In genomic region chr3:40329081-40329480, GRCh38 we compare ENCODE assay signal across 29 cellular contexts. TPM values are rescaled to one million over a fixed set of nuclear protein-coding genes. Genes with fewer than 3 reads are reported as not detected.
DNase-seq lines count a peak whose midpoint lies in the region; ATAC-seq, FAIRE-seq and TF ChIP-seq lines count a peak whose summit lies in the region.
"Had no signal": no experiment of that assay in that cellular context is flagged by ENCODE, and none has a peak within 500 bp of the region (broad histone marks: within the 10 kb centered on the region; RNA-seq: fewer than 3 reads in every experiment).

No MANE protein-coding gene starts in this region.

- H3K4me3 ChIP-seq in kidney (ENCODE audit: low read length in 2 of 2) (no peak overlapping the region), smooth muscle cell (no peak overlapping the region)
- H3K4me3 ChIP-seq: SJCRH30 had no signal

- POLR2A ChIA-PET in WTC11 (lab: Charles Lee), result interaction anchor here (0.8 to 1.6 kb wide), 2 partner anchors 124 to 129 kb away, joined by 3 to 6 read pairs; no protein-coding TSS in a partner anchor

- WGBS in smooth muscle cell (ENCODE audit: low lambda C conversion rate), result 41% methylated on average over 5 of the region's 5 CpGs

- H3K27ac Mint-ChIP-seq in WTC11, result 0 out of 2 replicates have a peak overlapping the region, but pooled peaks have one; percentile 35
- peak overlapping the region; percentile 96 to 97 (median 97) for H3K27ac Mint-ChIP-seq in nephron
- H3K27ac Mint-ChIP-seq: CD14-positive monocyte; CD8-positive, alpha-beta memory T cell had no signal

- H3K36me3 Mint-ChIP-seq in WTC11 (no peaks in the 10 kb centered on the region), nephron (ENCODE audit: low read depth) (no peaks in the 10 kb centered on the region)
- H3K36me3 Mint-ChIP-seq: CD14-positive monocyte; CD8-positive, alpha-beta memory T cell had no signal

- peak overlapping the region; percentile 0 for H2AFZ ChIP-seq in smooth muscle cell (ENCODE audit: low read depth)

- no peak for FAIRE-seq in kidney (lab: Jason Lieb, UNC)
- FAIRE-seq: GM12892, GM19239 had no signal

- no peak overlapping the region for H3K9ac ChIP-seq in kidney (ENCODE audit: low read length in 2 of 2)
- no peak overlapping the region for H3K9ac ChIP-seq in smooth muscle cell (ENCODE audit: low read depth)

- H3K4me3 Mint-ChIP-seq in WTC11 (no peak overlapping the region), nephron (no peak overlapping the region)
- H3K4me3 Mint-ChIP-seq: CD14-positive monocyte had no signal

- no peak overlapping the region for H3K4me2 ChIP-seq in smooth muscle cell

- H3K79me2 ChIP-seq in smooth muscle cell (ENCODE audit: low read depth), result no peaks in the 10 kb centered on the region

- H3K27me3 ChIP-seq in smooth muscle cell (ENCODE audit: low read depth), result no peaks in the 10 kb centered on the region
- H3K27me3 ChIP-seq: BE2C, SJCRH30 had no signal

- H3K4me1 Mint-ChIP-seq in WTC11 (peaks cover 50% of the 10 kb centered on the region), nephron (peaks cover 10% of the 10 kb centered on the region)
- H3K4me1 Mint-ChIP-seq: CD14-positive monocyte had no signal

- peaks cover 5% of the 10 kb centered on the region; the same call in 1 of the 2 replicates for H3K9me3 Mint-ChIP-seq in WTC11
- no peaks in the 10 kb centered on the region for H3K9me3 Mint-ChIP-seq in nephron
- H3K9me3 Mint-ChIP-seq: CD14-positive monocyte; CD8-positive, alpha-beta memory T cell had no signal

- H3K9me3 ChIP-seq in kidney (ENCODE audit: control insufficient read depth in 1 of 2, low read length in 2 of 2) (no peaks in the 10 kb centered on the region), smooth muscle cell (replicated peaks; ENCODE audit: low read depth) (no peaks in the 10 kb centered on the region)
- H3K9me3 ChIP-seq: BE2C, SJCRH30 had no signal

- H3K27me3 Mint-ChIP-seq in WTC11 (ENCODE audit: low read depth) (no peaks in the 10 kb centered on the region), nephron (ENCODE audit: low read depth) (peaks cover under 1% of the 10 kb centered on the region)
- H3K27me3 Mint-ChIP-seq: CD8-positive, alpha-beta memory T cell had no signal

- H3K36me3 ChIP-seq in kidney (ENCODE audit: control insufficient read depth in 1 of 2, insufficient read depth in 2 of 2, low read length in 2 of 2) (no peaks in the 10 kb centered on the region), smooth muscle cell (ENCODE audit: low read depth) (no peaks in the 10 kb centered on the region)
- H3K36me3 ChIP-seq: BE2C, SJCRH30 had no signal

- H3K27ac ChIP-seq in kidney (ENCODE audit: low read depth in 2 of 2, low read length in 2 of 2), result no peak overlapping the region
- no peak overlapping the region for H3K27ac ChIP-seq in smooth muscle cell (ENCODE audit: low read depth)
- H3K27ac ChIP-seq: SJCRH30 had no signal

- H3K4me1 ChIP-seq in kidney (ENCODE audit: control insufficient read depth in 1 of 2, insufficient read depth in 1 of 2, low read depth in 1 of 2, low read length in 2 of 2) (no peaks in the 10 kb centered on the region), smooth muscle cell (ENCODE audit: low read depth) (peaks cover 3% of the 10 kb centered on the region)
- H3K4me1 ChIP-seq: SJCRH30 had no signal

- no peaks in the 10 kb centered on the region for H4K20me1 ChIP-seq in smooth muscle cell (ENCODE audit: low read depth)

- CTCF ChIA-PET in WTC11 (lab: Charles Lee), result interaction anchor here (1.0 to 3.0 kb wide), 8 partner anchors 20 to 252 kb away, joined by 3 to 33 read pairs (median 8); partner anchors contain the start of gene ZNF620

- no peak for DNase-seq in WTC11 (ENCODE audit: low spot score)
- peak; percentile 28 for DNase-seq in kidney
- DNase-seq in smooth muscle cell (lab: John Stamatoyannopoulos, UW; ENCODE audit: unreplicated experiment), result no peak
- no peak for DNase-seq in GM19240 (ENCODE audit: insufficient read length, low spot score)
- DNase-seq: CD8-positive, alpha-beta memory T cell; DMS79 treated with DMSO at 0.1 percent for 48 hours; KBM-7; MV-4-11; NCI-H1105; NCI-H1436 treated with DMSO at 0.1 percent for 48 hours; NCI-H187 treated with DMSO at 0.1 percent for 48 hours; NCI-H2107; NCI-H446; NCI-H524 treated with DMSO at 0.1 percent for 48 hours; NCI-H774; NK-92 treated with Interleukin-12 subunit alpha and Interleukin-12 subunit beta, amount 100 ng/mL, for 24 hours; PC-3; SJCRH30 had no signal

- no peak for ATAC-seq in WTC11
- ATAC-seq in GM19351 (IDR thresholded peaks at IDR 0.05; ENCODE audit: unreplicated experiment), result no peak
- no peak for ATAC-seq in activated CD4-positive, CD25-positive, alpha-beta regulatory T cell treated with anti-CD3 and anti-CD28 coated beads, Interleukin-2, amount 50 U/mL, for 24 hours
- ATAC-seq: PC-3, SK-N-SH treated with all-trans-retinoic acid at 6 μM for 48 hours had no signal

- H3F3A ChIP-seq in smooth muscle cell (ENCODE audit: low read depth), result peaks cover 3% of the 10 kb centered on the region

- intact Hi-C loops in kidney (cut with DNase I), result no loop called here

- TF ChIP-seq CTCF in WTC11 (IDR thresholded peaks at IDR 0.05), result no peak
- no peak for TF ChIP-seq CTCF in kidney (IDR thresholded peaks at IDR 0.05; ENCODE audit: borderline replicate concordance, extremely low read depth, insufficient read depth)
- no peak for TF ChIP-seq CTCF in nephron (IDR thresholded peaks at IDR 0.05; ENCODE audit: unreplicated experiment in 3 of 3)
- no peak for TF ChIP-seq CTCF in smooth muscle cell (IDR thresholded peaks at IDR 0.05; ENCODE audit: borderline replicate concordance, insufficient read depth, poor library complexity, severe bottlenecking)

TF ChIP-seq in WTC11, 78 proteins besides CTCF, POLR2A, EP300 and RAD21:
- TF ChIP-seq GABPB1 (CRISPR knock-in tag; IDR thresholded peaks at IDR 0.05), result no peak
- no peak for TF ChIP-seq FOXJ3 (CRISPR knock-in tag; IDR thresholded peaks at IDR 0.05; ENCODE audit: borderline replicate concordance)
- no peak for TF ChIP-seq TEAD4 (CRISPR knock-in tag; IDR thresholded peaks at IDR 0.05)
- no peak for TF ChIP-seq CREM (CRISPR knock-in tag; IDR thresholded peaks at IDR 0.05)
- no peak for TF ChIP-seq ATF2 (CRISPR knock-in tag; IDR thresholded peaks at IDR 0.05; ENCODE audit: borderline replicate concordance, low read depth)
- TF ChIP-seq ZNF396 (CRISPR knock-in tag; IDR thresholded peaks at IDR 0.05; ENCODE audit: borderline replicate concordance), result no peak
- no peak for TF ChIP-seq JAZF1 (CRISPR knock-in tag; IDR thresholded peaks at IDR 0.05)
- TF ChIP-seq USF2 (CRISPR knock-in tag; IDR thresholded peaks at IDR 0.05), result no peak
- no peak for TF ChIP-seq NFATC4 (CRISPR knock-in tag; IDR thresholded peaks at IDR 0.05)
- no peak for TF ChIP-seq PREB (CRISPR knock-in tag; IDR thresholded peaks at IDR 0.05; ENCODE audit: borderline replicate concordance)
- TF ChIP-seq ZBTB43 (CRISPR knock-in tag; IDR thresholded peaks at IDR 0.05), result no peak
TF ChIP-seq in WTC11: peak in this region for 0.

RNA-seq across cellular contexts. Expression of gene EIF1B, which starts 19.6 kb away (rescaled TPM):
- 82.0 to 93.2 TPM (median 90.6 TPM) in 3 replicates for total RNA-seq in WTC11 (2021)
- 48.3 TPM for total RNA-seq in kidney
- polyA plus RNA-seq in kidney (ENCODE audit: insufficient read depth, low read depth, low replicate concordance), result 97.8 TPM
- total RNA-seq in smooth muscle cell, result 36.9 and 46.8 TPM in 2 replicates
- polyA plus RNA-seq in smooth muscle cell, result 87.7 and 91.7 TPM in 2 replicates

RNA-seq across cellular contexts. Expression of gene ENTPD3, which starts 57.9 kb away (rescaled TPM):
- total RNA-seq in WTC11 (2021) (0.39 to 0.50 TPM (median 0.44 TPM) in 3 replicates), kidney (1.1 TPM), smooth muscle cell (2.8 and 4.0 TPM in 2 replicates)
- polyA plus RNA-seq in kidney (ENCODE audit: insufficient read depth, low read depth, low replicate concordance) (1.1 TPM), smooth muscle cell (1.5 and 3.9 TPM in 2 replicates)
- total RNA-seq: CD8-positive, alpha-beta memory T cell; H4; HT1080; LHCN-M2; SJCRH30 had no signal
- polyA plus RNA-seq: CD14-positive monocyte; CD8-positive, alpha-beta memory T cell had no signal
